Comparison of ENCODE assay signal across 22 cellular contexts in the genomic region with DNA sequence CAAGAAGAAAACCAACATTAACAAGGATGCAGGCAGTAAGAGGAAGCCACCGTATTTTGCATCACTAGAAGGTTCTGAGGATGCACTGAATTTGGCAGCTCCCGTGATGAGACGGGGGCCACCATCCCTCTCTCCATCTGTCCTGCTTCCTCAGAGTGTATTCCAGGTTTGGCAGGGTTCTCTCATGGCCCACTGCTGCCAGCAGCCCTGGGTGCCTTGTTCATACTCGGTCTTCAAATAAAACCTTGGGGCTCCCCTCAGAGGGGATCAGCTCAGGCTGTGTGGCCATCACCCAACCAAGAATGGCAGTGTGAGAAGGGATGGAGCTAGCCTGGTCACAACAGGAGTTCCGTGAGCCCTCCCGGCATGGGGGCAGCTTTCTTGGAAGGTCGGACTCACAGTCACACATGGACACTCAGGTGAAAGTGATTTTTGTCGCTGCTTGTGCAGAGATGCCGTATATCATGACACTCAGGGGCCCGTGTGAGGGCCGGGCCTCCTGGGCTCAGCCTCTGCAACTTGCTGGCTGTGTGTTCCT.
"Had no signal": no experiment of that assay in that cellular context is flagged by ENCODE, and none has a peak within 500 bp of the region (broad histone marks: within the 10 kb centered on the region; RNA-seq: fewer than 3 reads in every experiment).

No MANE protein-coding gene starts in this region.

- H3K27ac Mint-ChIP-seq: endodermal cell; nephron progenitor cell; progenitor cell of endocrine pancreas; stimulated activated effector memory CD8-positive, alpha-beta T cell treated with anti-CD3 and anti-CD28 coated beads, Interleukin-12 subunit alpha, Interleukin-12 subunit beta, amount 100 ng/mL, for 72 hours had no signal

- H3K4me1 Mint-ChIP-seq: endodermal cell, nephron progenitor cell had no signal

- H3K4me3 Mint-ChIP-seq: endodermal cell; nephron progenitor cell; stimulated activated effector memory CD8-positive, alpha-beta T cell treated with anti-CD3 and anti-CD28 coated beads, Interleukin-12 subunit alpha, Interleukin-12 subunit beta, amount 100 ng/mL, for 72 hours had no signal

- H3K36me3 ChIP-seq: colonic mucosa, neutrophil, pancreas, stomach, vagina had no signal

- H3K4me3 ChIP-seq: colonic mucosa, hepatocyte, lung, pancreas, stomach, vagina had no signal

- H3K79me2 ChIP-seq: hepatocyte had no signal

- H3K9me3 ChIP-seq: colonic mucosa, neutrophil, pancreas, vagina had no signal

- DNase-seq: colonic mucosa; effector CD4-positive, alpha-beta T cell; endodermal cell; erythroblast; foreskin keratinocyte; left colon; left ventricle myocardium superior; midbrain; nephron progenitor cell; pancreas; right cardiac atrium; small intestine; stimulated activated CD4-positive, alpha-beta T cell treated with anti-CD3 and anti-CD28 coated beads, Interleukin-2, amount 100 ng/mL, for 48 hours; stomach; substantia nigra; trophoblast cell had no signal

- ATAC-seq: left colon; left ventricle myocardium superior; pancreas; right cardiac atrium; stimulated activated effector memory CD8-positive, alpha-beta T cell treated with anti-CD3 and anti-CD28 coated beads, Interleukin-12 subunit alpha, Interleukin-12 subunit beta, amount 100 ng/mL, for 72 hours had no signal

- H3K4me1 ChIP-seq: colonic mucosa, pancreas, stomach had no signal

- H3K4me2 ChIP-seq: hepatocyte had no signal

- H2AFZ ChIP-seq: hepatocyte had no signal

- H3K27ac ChIP-seq: colonic mucosa, foreskin keratinocyte, hepatocyte, neutrophil, pancreas, stomach, vagina had no signal

- H3K27me3 ChIP-seq: colonic mucosa, foreskin keratinocyte, hepatocyte, neutrophil, pancreas, stomach, vagina had no signal
